8 cellular contexts compared by ENCODE assay signal in genomic region chr12:120301962-120302815, GRCh38. TPM values are rescaled to one million over a fixed set of nuclear protein-coding genes. Genes with fewer than 3 reads are reported as not detected.
DNase-seq lines count a peak whose midpoint lies in the region; ATAC-seq and TF ChIP-seq lines count a peak whose summit lies in the region.

TSS of gene SIRT4 (plus strand) at chr12:120302321. CDS start at chr12:120303562, 1,241 bp downstream.

- H3K27me3 Mint-ChIP-seq in Calu3 (ENCODE audit: unreplicated experiment), result peaks cover 13% of the 10 kb centered on the region

- no TSS peak for BruUV-seq in Calu3 (replicated peaks; lab: Mats Ljungman, UMichigan)

- H3K36me3 ChIP-seq in HUES48 (ENCODE audit: control insufficient read depth, insufficient read depth, low read length) (no peaks in the 10 kb centered on the region), NT2/D1 (ENCODE audit: insufficient read depth, insufficient read length, low read length) (peaks cover 7% of the 10 kb centered on the region), mucosa of descending colon (ENCODE audit: low read depth) (no peaks in the 10 kb centered on the region)

- peaks cover 13% of the 10 kb centered on the region for H3K36me3 Mint-ChIP-seq in Calu3 (ENCODE audit: insufficient read depth, unreplicated experiment)

- CTCF ChIA-PET in Calu3 (lab: Charles Lee), result interaction anchor here (0.5 to 1.7 kb wide), 21 partner anchors 9 to 1924 kb away, joined by 3 to 25 read pairs (median 4); partner anchors contain the start of genes POP5, PXN, RNU4-1 and RNU4-2

- H3K9me3 ChIP-seq in HUES48 (ENCODE audit: control insufficient read depth, insufficient read depth, low read length) (no peaks in the 10 kb centered on the region), NT2/D1 (ENCODE audit: insufficient read depth, low read length) (no peaks in the 10 kb centered on the region), mucosa of descending colon (no peaks in the 10 kb centered on the region)

- intact Hi-C loops in Calu3 (cut with micrococcal nuclease; ENCODE audit: unreplicated experiment), result no loop called here
- intact Hi-C loops in mucosa of descending colon (cut with DNase I, micrococcal nuclease), result no loop called here

- H3K4me1 ChIP-seq in HUES48 (ENCODE audit: control insufficient read depth, insufficient read depth, low read length), result no peaks in the 10 kb centered on the region
- H3K4me1 ChIP-seq in NT2/D1 (ENCODE audit: insufficient read depth, insufficient read length), result no peaks in the 10 kb centered on the region
- no peaks in the 10 kb centered on the region for H3K4me1 ChIP-seq in mucosa of descending colon (ENCODE audit: low read depth)

- peak; percentile 100 for ATAC-seq in GM21390 (IDR thresholded peaks at IDR 0.05; ENCODE audit: unreplicated experiment)
- peak; percentile 100 for ATAC-seq in mucosa of descending colon

- H3K4me3 ChIP-seq in HUES48 (ENCODE audit: low read depth, low read length) (peak within 1 kb of the TSS; percentile 77), NT2/D1 (ENCODE audit: insufficient read length, low read depth) (peak within 1 kb of the TSS; percentile 78), epithelial cell of esophagus (ENCODE audit: low read length) (peak within 1 kb of the TSS; percentile 96), mucosa of descending colon (peak within 1 kb of the TSS; percentile 20)

- H3K27ac ChIP-seq in HUES48 (ENCODE audit: low read depth, low read length), result peak within 1 kb of the TSS; percentile 46

- peak within 1 kb of the TSS; percentile 94 for H3K4me3 Mint-ChIP-seq in Calu3 (ENCODE audit: low read depth, unreplicated experiment)

- H3K9me3 Mint-ChIP-seq in Calu3 (ENCODE audit: low read depth, unreplicated experiment), result no peaks in the 10 kb centered on the region

- peak within 1 kb of the TSS; percentile 88 for H3K27ac Mint-ChIP-seq in Calu3 (ENCODE audit: unreplicated experiment)

- DNase-seq in Calu3 (peak; percentile 91), NT2/D1 (ENCODE audit: low read depth, low spot score) (peak; percentile 89), epithelial cell of esophagus (ENCODE audit: low read depth) (peak; percentile 95), mucosa of descending colon (peak; percentile 84 to 98 (median 85))
- peak; percentile 88 for DNase-seq in activated CD8-positive, alpha-beta memory T cell treated with anti-CD3 and anti-CD28 coated beads, Interleukin-2, amount 50 U/mL, for 4 hours
- peak; percentile 78 for DNase-seq in stimulated activated CD8-positive, alpha-beta memory T cell treated with anti-CD3 and anti-CD28 coated beads, Interleukin-4, amount 100 ng/mL, for 24 hours (ENCODE audit: low read depth)

- H3K27me3 ChIP-seq in HUES48 (ENCODE audit: control insufficient read depth, insufficient read depth, low read length), result no peaks in the 10 kb centered on the region
- no peaks in the 10 kb centered on the region for H3K27me3 ChIP-seq in NT2/D1 (ENCODE audit: insufficient read depth, insufficient read length)

- H3K4me1 Mint-ChIP-seq in Calu3 (ENCODE audit: low read depth, unreplicated experiment), result peaks cover 15% of the 10 kb centered on the region

- TF ChIP-seq CTCF in Calu3 (IDR thresholded peaks at IDR 0.05; ENCODE audit: unreplicated experiment) (no peak), epithelial cell of esophagus (IDR thresholded peaks at IDR 0.05; ENCODE audit: insufficient read depth, low read depth, low read length, missing control alignments) (peak; percentile 88), mucosa of descending colon (IDR thresholded peaks at IDR 0.05) (peak; percentile 72)

- H3K9ac ChIP-seq in HUES48 (ENCODE audit: low read depth, low read length) (peak within 1 kb of the TSS; percentile 88), NT2/D1 (ENCODE audit: insufficient read length, low read depth) (peak within 1 kb of the TSS; percentile 77)

RNA-seq across cellular contexts. Expression of gene SIRT4, which starts in this region (rescaled TPM):
- total RNA-seq in Calu3 (2022), result 1.1 and 1.6 TPM in 2 replicates
- total RNA-seq in mucosa of descending colon, result 1 to 10 TPM in 2 of 3 donors, under 1 TPM in 1; 0.53 to 3.9 (median 2.8) TPM

Comparison
In these comparisons a context has a peak if more than half of its experiments do, and no peak if none do; other contexts are left out.
1. Peak in every context shown above with its lines: DNase-seq, ATAC-seq, H3K4me3 ChIP-seq and H3K27ac ChIP-seq.
2. H3K4me3 ChIP-seq: peak in every context shown above with its lines; median percentile 96 in epithelial cell of esophagus; 78 in NT2/D1; 77 in HUES48; 20 in mucosa of descending colon.